8 cellular contexts compared by ENCODE assay signal in the genomic region with DNA sequence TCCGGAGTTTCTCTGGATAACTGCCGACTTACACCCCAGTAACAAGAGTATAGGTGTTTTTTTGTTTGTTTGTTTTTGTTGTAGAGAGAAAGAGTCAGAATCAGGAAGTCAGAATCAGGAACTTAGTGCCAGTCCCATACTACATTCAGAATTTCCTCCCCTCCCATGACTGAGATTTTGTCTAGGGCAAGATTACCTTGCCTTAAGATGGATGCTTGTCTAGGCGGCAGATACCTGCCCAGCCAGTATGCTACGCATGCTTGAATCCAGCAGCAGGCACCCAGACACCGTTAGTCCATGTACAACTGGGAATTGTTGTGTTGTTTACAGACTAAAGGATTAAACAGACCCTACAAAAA. TPM values are rescaled to one million over a fixed set of nuclear protein-coding genes. Genes with fewer than 3 reads are reported as not detected.
DNase-seq lines count a peak whose midpoint lies in the region; ATAC-seq and TF ChIP-seq lines count a peak whose summit lies in the region.

No MANE protein-coding gene starts in this region.

- peak overlapping the region; percentile 95 for H3K27ac Mint-ChIP-seq in activated CD4-positive, alpha-beta T cell treated with anti-CD3 and anti-CD28 coated beads for 36 hours

- CTCF ChIA-PET in activated CD4-positive, alpha-beta T cell treated with anti-CD3 and anti-CD28 coated beads for 36 hours (lab: Charles Lee): interaction anchor here (1.0 to 2.1 kb wide), 10 partner anchors 8 to 99 kb away, joined by 3 to 14 read pairs (median 4); partner anchors contain the start of genes PECR and TMEM169

- peaks cover 92% of the 10 kb centered on the region for H3K36me3 Mint-ChIP-seq in activated CD4-positive, alpha-beta T cell treated with anti-CD3 and anti-CD28 coated beads for 36 hours (ENCODE audit: low read depth)

- H3K4me1 ChIP-seq in colonic mucosa (no peaks in the 10 kb centered on the region), mononuclear cell (ENCODE audit: insufficient read depth, low read length) (peaks cover 54% of the 10 kb centered on the region)

- peak overlapping the region; percentile 75 for H3K27ac ChIP-seq in colonic mucosa

- DNase-seq in activated CD4-positive, alpha-beta T cell treated with anti-CD3 and anti-CD28 coated beads for 36 hours: no peak
- no peak for DNase-seq in activated CD4-positive, alpha-beta T cell treated with anti-CD3 and anti-CD28 coated beads, Interleukin-2, amount 50 U/mL, for 4 hours
- DNase-seq in NOMO-1 treated with DMSO at 0.1 percent for 48 hours (lab: John Stamatoyannopoulos, UW; ENCODE audit: unreplicated experiment): peak; percentile 54
- DNase-seq in colonic mucosa: no peak
- DNase-seq in LoVo (ENCODE audit: low spot score): no peak

- POLR2A ChIA-PET in activated CD4-positive, alpha-beta T cell treated with anti-CD3 and anti-CD28 coated beads for 36 hours (lab: Charles Lee): interaction anchor here (1.0 to 1.3 kb wide), 2 partner anchors 32 to 80 kb away, joined by 4 to 9 read pairs; no protein-coding TSS in a partner anchor

- no peak for TF ChIP-seq CTCF in colonic mucosa (IDR thresholded peaks at IDR 0.05)

- H3K4me3 Mint-ChIP-seq in activated CD4-positive, alpha-beta T cell treated with anti-CD3 and anti-CD28 coated beads for 36 hours: peak overlapping the region; percentile 79

- H3K27me3 ChIP-seq in colonic mucosa: no peaks in the 10 kb centered on the region
- H3K27me3 ChIP-seq in mononuclear cell (ENCODE audit: insufficient read depth, low read length): no peaks in the 10 kb centered on the region

- peak overlapping the region in 1 of 2 donors; percentile 68 for H3K9ac ChIP-seq in colonic mucosa (ENCODE audit: low read depth in 2 of 2, low read length in 2 of 2)

- intact Hi-C loops in activated CD4-positive, alpha-beta T cell treated with anti-CD3 and anti-CD28 coated beads for 36 hours (cut with DNase I, micrococcal nuclease): no loop called here
- intact Hi-C loops in colonic mucosa (cut with DNase I): no loop called here

- no peaks in the 10 kb centered on the region for H3K9me3 Mint-ChIP-seq in activated CD4-positive, alpha-beta T cell treated with anti-CD3 and anti-CD28 coated beads for 36 hours (ENCODE audit: low read depth)

- peak overlapping the region; percentile 37 for H3K4me3 ChIP-seq in colonic mucosa
- H3K4me3 ChIP-seq in mononuclear cell (ENCODE audit: low read length): peak overlapping the region; percentile 44

- H3K27me3 Mint-ChIP-seq in activated CD4-positive, alpha-beta T cell treated with anti-CD3 and anti-CD28 coated beads for 36 hours: no peaks in the 10 kb centered on the region

- H3K36me3 ChIP-seq in colonic mucosa: no peaks in the 10 kb centered on the region

- peaks cover 96% of the 10 kb centered on the region for H3K4me1 Mint-ChIP-seq in activated CD4-positive, alpha-beta T cell treated with anti-CD3 and anti-CD28 coated beads for 36 hours

- H3K9me3 ChIP-seq in colonic mucosa: no peaks in the 10 kb centered on the region
- H3K9me3 ChIP-seq in mononuclear cell (ENCODE audit: low read depth, low read length): no peaks in the 10 kb centered on the region

- no peak for ATAC-seq in activated CD4-positive, alpha-beta T cell treated with anti-CD3 and anti-CD28 coated beads for 36 hours
- ATAC-seq in HG03108 (IDR thresholded peaks at IDR 0.05; ENCODE audit: unreplicated experiment) (no peak), GM18520 (IDR thresholded peaks at IDR 0.05; ENCODE audit: unreplicated experiment) (no peak)

RNA-seq across cellular contexts. Expression of gene XRCC5, which starts 6.1 kb away (rescaled TPM):
- total RNA-seq in activated CD4-positive, alpha-beta T cell treated with anti-CD3 and anti-CD28 coated beads for 36 hours: 100 to 1,000 TPM; 395 to 536 TPM
- total RNA-seq in colonic mucosa: 100 to 1,000 TPM; 205 to 244 TPM
- total RNA-seq in mononuclear cell: 132 TPM

RNA-seq across cellular contexts. Expression of gene TMEM169, which starts 33.5 kb away (rescaled TPM):
- total RNA-seq in activated CD4-positive, alpha-beta T cell treated with anti-CD3 and anti-CD28 coated beads for 36 hours: 1 to 10 TPM; 1.6 to 1.8 TPM
- total RNA-seq in colonic mucosa: under 1 TPM; 0.15 to 0.21 TPM
- total RNA-seq in mononuclear cell: 0.42 TPM

RNA-seq across cellular contexts. Expression of gene PECR, which starts 33.6 kb away (rescaled TPM):
- 10 to 100 TPM; 17.0 to 20.8 TPM for total RNA-seq in activated CD4-positive, alpha-beta T cell treated with anti-CD3 and anti-CD28 coated beads for 36 hours
- total RNA-seq in colonic mucosa (10 to 100 TPM; 15.9 to 22.5 TPM), mononuclear cell (8.1 TPM)
